8 cellular contexts compared by ENCODE assay signal in genomic region chr3:129121016-129121791, GRCh38. TPM values are rescaled to one million over a fixed set of nuclear protein-coding genes. Genes with fewer than 3 reads are reported as not detected.
DNase-seq lines count a peak whose midpoint lies in the region; ATAC-seq, FAIRE-seq and TF ChIP-seq lines count a peak whose summit lies in the region.

No MANE protein-coding gene starts in this region.

- peak; percentile 57 to 69; a peak in 3 of 4 replicates for TF ChIP-seq POLR2A in HepG2 (IDR thresholded peaks at IDR 0.05; ENCODE audit: insufficient read depth in 1 of 2, low read depth in 2 of 2, low read length in 2 of 2)

- BruUV-seq in HepG2 (replicated peaks; lab: Mats Ljungman, UMichigan), result no TSS peak

- no peak for TF ChIP-seq RAD21 in HepG2 (CRISPR knock-in tag; IDR thresholded peaks at IDR 0.05)

- peak; percentile 31 for ATAC-seq in DND-41 (ENCODE audit: insufficient read depth, low read depth)
- peak; percentile 1 for ATAC-seq in HG02571 (IDR thresholded peaks at IDR 0.05; ENCODE audit: unreplicated experiment)
- peak; percentile 46 for ATAC-seq in HepG2

- H3K27ac ChIP-seq in DND-41 (ENCODE audit: low read length) (peak overlapping the region; percentile 99), SU-DHL-6 (ENCODE audit: low read depth, low read length) (no peak overlapping the region), caudate nucleus (ENCODE audit: low read depth, low read length) (peak overlapping the region; percentile 80), HepG2 (ENCODE audit: extremely low read length, insufficient read depth, low read length) (peak overlapping the region; percentile 81), substantia nigra (ENCODE audit: low read depth, low read length, poor library complexity, severe bottlenecking) (peak overlapping the region; percentile 68)

- intact Hi-C loops in HepG2 (cut with micrococcal nuclease; ENCODE audit: unreplicated experiment), result loop anchor here (5.0 kb wide), 1 partner anchor 126 kb away; the partner anchor contains the start of gene COPG1

- peaks cover 11% of the 10 kb centered on the region for H3F3A ChIP-seq in SU-DHL-6 (ENCODE audit: insufficient read depth)

- no peak for FAIRE-seq in HepG2 (lab: Jason Lieb, UNC)

- peaks cover 45% of the 10 kb centered on the region for H3K79me2 ChIP-seq in DND-41 (ENCODE audit: insufficient read depth, low read length)
- H3K79me2 ChIP-seq in SU-DHL-6 (ENCODE audit: insufficient read depth, low read length), result no peaks in the 10 kb centered on the region
- H3K79me2 ChIP-seq in HepG2 (ENCODE audit: insufficient read depth, low read length), result peaks cover 39% of the 10 kb centered on the region

- TF ChIP-seq CTCF in DND-41 (IDR thresholded peaks at IDR 0.05; ENCODE audit: borderline replicate concordance, extremely low read depth, low read length, poor library complexity, severe bottlenecking) (no peak), SU-DHL-6 (IDR thresholded peaks at IDR 0.05; ENCODE audit: insufficient read depth, low read length, poor library complexity, severe bottlenecking) (no peak), HepG2 (CRISPR knock-in tag; IDR thresholded peaks at IDR 0.05) (no peak)

- no peak for TF ChIP-seq EP300 in HepG2 (IDR thresholded peaks at IDR 0.05; ENCODE audit: low read depth in 2 of 2, low read length in 2 of 2)
- TF ChIP-seq EP300 in HepG2 (CRISPR knock-in tag; IDR thresholded peaks at IDR 0.05; ENCODE audit: borderline replicate concordance), result no peak

- POLR2A ChIA-PET in HepG2 (lab: Yijun Ruan, JAX), result interaction anchor here (0.7 to 4.8 kb wide), 14 partner anchors 8 to 242 kb away, joined by 3 to 32 read pairs (median 9); partner anchors contain the start of genes ACAD9, CNBP and COPG1

- 0% methylated on average over 11 of the region's 80 CpGs for WGBS in HepG2 (ENCODE audit: low lambda C conversion rate)

- no peaks in the 10 kb centered on the region for H3K9me2 ChIP-seq in SU-DHL-6 (replicated peaks; ENCODE audit: insufficient read depth, low read length)

- peaks cover 13% of the 10 kb centered on the region for H3K36me3 ChIP-seq in DND-41 (ENCODE audit: insufficient read depth, low read length)
- no peaks in the 10 kb centered on the region for H3K36me3 ChIP-seq in SU-DHL-6 (ENCODE audit: low read length)
- peaks cover 0 to 8% of the 10 kb centered on the region in 2 experiments; a peak in 2 of 5 replicates for H3K36me3 ChIP-seq in HepG2 (replicated peaks in 1 of 2; ENCODE audit: control insufficient read depth in 1 of 2, insufficient read depth in 2 of 2, low read length in 2 of 2)

- H3K4me1 ChIP-seq in DND-41 (ENCODE audit: insufficient read depth, low read length), result peaks cover 46% of the 10 kb centered on the region
- peaks cover 49% of the 10 kb centered on the region for H3K4me1 ChIP-seq in HepG2 (ENCODE audit: insufficient read depth, low read length)

- H4K20me1 ChIP-seq in DND-41 (ENCODE audit: insufficient read depth, low read length), result no peaks in the 10 kb centered on the region
- H4K20me1 ChIP-seq in SU-DHL-6 (ENCODE audit: low read depth, low read length), result no peaks in the 10 kb centered on the region
- peaks cover 17% of the 10 kb centered on the region for H4K20me1 ChIP-seq in HepG2 (ENCODE audit: insufficient read depth, low read length)

- H3K4me2 ChIP-seq in DND-41 (ENCODE audit: insufficient read depth, low read length), result peak overlapping the region; percentile 95
- peak overlapping the region; percentile 52 for H3K4me2 ChIP-seq in SU-DHL-6 (ENCODE audit: low read depth, low read length, poor library complexity, severe bottlenecking)
- peak overlapping the region; percentile 87 for H3K4me2 ChIP-seq in HepG2 (ENCODE audit: low read depth, low read length)

- H3K9me3 ChIP-seq in DND-41 (ENCODE audit: insufficient read depth, low read length, severe bottlenecking) (no peaks in the 10 kb centered on the region), SU-DHL-6 (ENCODE audit: insufficient read depth, low read length) (no peaks in the 10 kb centered on the region), HepG2 (ENCODE audit: low read length) (no peaks in the 10 kb centered on the region)

- H2AFZ ChIP-seq in DND-41 (ENCODE audit: low read depth, low read length), result peak overlapping the region; percentile 80
- H2AFZ ChIP-seq in SU-DHL-6 (ENCODE audit: low read depth, low read length, severe bottlenecking), result peak overlapping the region; percentile 63
- H2AFZ ChIP-seq in HepG2 (ENCODE audit: low read length), result no peak overlapping the region

- CTCF ChIA-PET in HepG2 (lab: Yijun Ruan, JAX; ENCODE audit: low intra/inter-chr PET ratio, low total read pairs), result no interaction called here

- peak; percentile 63 for DNase-seq in DND-41
- DNase-seq in caudate nucleus (lab: John Stamatoyannopoulos, UW), result peak in 17 of 61 donors; percentile 14 to 76 (median 48)
- no peak for DNase-seq in HepG2 (ENCODE audit: low spot score)
- peak in 2 of 49 donors; percentile 28 to 41 for DNase-seq in substantia nigra (lab: John Stamatoyannopoulos, UW)
- no peak for DNase-seq in G401 (ENCODE audit: low spot score)
- no peak for DNase-seq in GM19240 (ENCODE audit: insufficient read length, low spot score)

- peak overlapping the region; percentile 74 to 82 for H3K4me3 ChIP-seq in DND-41 (ENCODE audit: low read depth in 1 of 2, low read length in 2 of 2)
- peak overlapping the region; percentile 54 for H3K4me3 ChIP-seq in SU-DHL-6 (ENCODE audit: insufficient read depth, low read length, poor library complexity, severe bottlenecking)
- peak overlapping the region; percentile 65 to 83 (median 81) for H3K4me3 ChIP-seq in HepG2 (replicated peaks in 1 of 3; ENCODE audit: insufficient read depth in 1 of 3, low read depth in 2 of 3, low read length in 3 of 3)

- H3K9ac ChIP-seq in DND-41 (ENCODE audit: low read depth, low read length), result peak overlapping the region; percentile 88
- peak overlapping the region; percentile 28 for H3K9ac ChIP-seq in SU-DHL-6 (ENCODE audit: low read length)
- H3K9ac ChIP-seq in HepG2 (ENCODE audit: insufficient read depth, low read depth, low read length), result peak overlapping the region; percentile 86

- in situ Hi-C loops in HepG2 (cut with HindIII; ENCODE audit: extremely low pct_ligation_motif_present, low pct_unique_long_range_greater_than_20kb), result no loop called here
- in situ Hi-C loops in G401 (cut with HindIII; ENCODE audit: low sequenced_read_pairs), result no loop called here

- H3K27me3 ChIP-seq in DND-41 (ENCODE audit: insufficient read depth, low read length, poor library complexity), result no peaks in the 10 kb centered on the region
- H3K27me3 ChIP-seq in SU-DHL-6 (ENCODE audit: low read length), result no peaks in the 10 kb centered on the region
- no peaks in the 10 kb centered on the region; a peak in 1 of 5 replicates for H3K27me3 ChIP-seq in HepG2 (ENCODE audit: control insufficient read depth in 1 of 2, insufficient read depth in 2 of 2, low read length in 2 of 2)

RNA-seq across cellular contexts. Expression of gene RAB43, which starts 0.4 kb away (rescaled TPM):
- total RNA-seq in HepG2 (2016; rRNA removed; fragmentation: Illumina TruSeq; extraction: Trizol), result 10.2 and 11.8 TPM in 2 replicates
- total RNA-seq in HepG2 (2016; cell fraction: cytosol; rRNA removed; fragmentation: Illumina TruSeq; extraction: Trizol; ENCODE audit: low read depth), result 4.9 and 6.6 TPM in 2 replicates
- total RNA-seq in HepG2 (2016; cell fraction: insoluble cytoplasmic fraction; rRNA removed; fragmentation: Illumina TruSeq; extraction: Trizol), result 8.0 and 12.6 TPM in 2 replicates
- total RNA-seq in HepG2 (2016; cell fraction: membrane; rRNA removed; fragmentation: Illumina TruSeq; extraction: Trizol), result 14.1 and 16.2 TPM in 2 replicates
- 5.6 and 13.6 TPM in 2 replicates for total RNA-seq in HepG2 (2016; cell fraction: nucleus; rRNA removed; fragmentation: Illumina TruSeq; extraction: Trizol)
- polyA plus RNA-seq in HepG2 (2011; rRNA removed), result 18.4 and 23.4 TPM in 2 replicates
- 14.9 and 21.3 TPM in 2 replicates for polyA plus RNA-seq in HepG2 (2011; cell fraction: cytosol; rRNA removed)
- 38.7 and 47.9 TPM in 2 replicates for polyA plus RNA-seq in HepG2 (2011; cell fraction: nucleus; rRNA removed)
- polyA plus RNA-seq in HepG2 (2012), result 14.5 and 21.3 TPM in 2 replicates
- polyA plus RNA-seq in HepG2 (2016; cell fraction: cytosol; fragmentation: Illumina TruSeq; extraction: Trizol; ENCODE audit: low read depth), result 7.2 and 8.1 TPM in 2 replicates
- polyA plus RNA-seq in HepG2 (2016; cell fraction: insoluble cytoplasmic fraction; fragmentation: Illumina TruSeq; extraction: Trizol; ENCODE audit: low read depth), result 5.7 and 8.1 TPM in 2 replicates
- polyA plus RNA-seq in HepG2 (2016; cell fraction: membrane; fragmentation: Illumina TruSeq; extraction: Trizol; ENCODE audit: low read depth), result 11.0 and 12.3 TPM in 2 replicates
- 6.8 and 12.5 TPM in 2 replicates for polyA plus RNA-seq in HepG2 (2016; cell fraction: nucleus; fragmentation: Illumina TruSeq; extraction: Trizol; ENCODE audit: insufficient read depth, low read depth)
- polyA minus RNA-seq in HepG2 (2011; rRNA and poly(A)+ RNA removed; ENCODE audit: low replicate concordance), result 7.2 and 49.7 TPM in 2 replicates
- polyA minus RNA-seq in HepG2 (2011; cell fraction: cytosol; rRNA and poly(A)+ RNA removed), result 13.9 and 15.6 TPM in 2 replicates
- polyA minus RNA-seq in HepG2 (2011; cell fraction: nucleus; rRNA and poly(A)+ RNA removed), result 12.1 and 13.3 TPM in 2 replicates
- total RNA-seq in G401 (2014; rRNA removed; shearing (Covaris generic)), result 13.0 and 17.5 TPM in 2 replicates

RNA-seq across cellular contexts. Expression of gene ISY1, which starts 39.7 kb away (rescaled TPM):
- 39.1 and 59.0 TPM in 2 replicates for total RNA-seq in HepG2 (2016; rRNA removed; fragmentation: Illumina TruSeq; extraction: Trizol)
- total RNA-seq in HepG2 (2016; cell fraction: cytosol; rRNA removed; fragmentation: Illumina TruSeq; extraction: Trizol; ENCODE audit: low read depth), result 4.4 and 6.2 TPM in 2 replicates
- 35.5 and 58.0 TPM in 2 replicates for total RNA-seq in HepG2 (2016; cell fraction: insoluble cytoplasmic fraction; rRNA removed; fragmentation: Illumina TruSeq; extraction: Trizol)
- 12.0 and 13.2 TPM in 2 replicates for total RNA-seq in HepG2 (2016; cell fraction: membrane; rRNA removed; fragmentation: Illumina TruSeq; extraction: Trizol)
- 9.8 and 14.2 TPM in 2 replicates for total RNA-seq in HepG2 (2016; cell fraction: nucleus; rRNA removed; fragmentation: Illumina TruSeq; extraction: Trizol)
- 16.9 and 21.0 TPM in 2 replicates for polyA plus RNA-seq in HepG2 (2011; rRNA removed)
- 12.1 and 14.3 TPM in 2 replicates for polyA plus RNA-seq in HepG2 (2011; cell fraction: cytosol; rRNA removed)
- 5.3 and 7.2 TPM in 2 replicates for polyA plus RNA-seq in HepG2 (2011; cell fraction: nucleus; rRNA removed)
- 11.8 and 15.3 TPM in 2 replicates for polyA plus RNA-seq in HepG2 (2012)
- 4.4 and 5.1 TPM in 2 replicates for polyA plus RNA-seq in HepG2 (2016; cell fraction: cytosol; fragmentation: Illumina TruSeq; extraction: Trizol; ENCODE audit: low read depth)
- 44.4 and 52.7 TPM in 2 replicates for polyA plus RNA-seq in HepG2 (2016; cell fraction: insoluble cytoplasmic fraction; fragmentation: Illumina TruSeq; extraction: Trizol; ENCODE audit: low read depth)
- 7.9 and 8.5 TPM in 2 replicates for polyA plus RNA-seq in HepG2 (2016; cell fraction: membrane; fragmentation: Illumina TruSeq; extraction: Trizol; ENCODE audit: low read depth)
- 11.5 and 19.0 TPM in 2 replicates for polyA plus RNA-seq in HepG2 (2016; cell fraction: nucleus; fragmentation: Illumina TruSeq; extraction: Trizol; ENCODE audit: insufficient read depth, low read depth)
- polyA minus RNA-seq in HepG2 (2011; rRNA and poly(A)+ RNA removed; ENCODE audit: low replicate concordance), result 10.4 and 33.7 TPM in 2 replicates
- 10.6 and 13.7 TPM in 2 replicates for polyA minus RNA-seq in HepG2 (2011; cell fraction: cytosol; rRNA and poly(A)+ RNA removed)
- polyA minus RNA-seq in HepG2 (2011; cell fraction: nucleus; rRNA and poly(A)+ RNA removed), result 4.4 and 8.0 TPM in 2 replicates
- total RNA-seq in G401 (2014; rRNA removed; shearing (Covaris generic)), result 30.3 and 64.2 TPM in 2 replicates

Comparison
In these comparisons a context has a peak if more than half of its experiments do, and no peak if none do; other contexts are left out.
1. H3K9ac ChIP-seq: peak in every context shown above with its lines; median percentile 88 in DND-41; 86 in HepG2; 28 in SU-DHL-6.